In the genomic region with DNA sequence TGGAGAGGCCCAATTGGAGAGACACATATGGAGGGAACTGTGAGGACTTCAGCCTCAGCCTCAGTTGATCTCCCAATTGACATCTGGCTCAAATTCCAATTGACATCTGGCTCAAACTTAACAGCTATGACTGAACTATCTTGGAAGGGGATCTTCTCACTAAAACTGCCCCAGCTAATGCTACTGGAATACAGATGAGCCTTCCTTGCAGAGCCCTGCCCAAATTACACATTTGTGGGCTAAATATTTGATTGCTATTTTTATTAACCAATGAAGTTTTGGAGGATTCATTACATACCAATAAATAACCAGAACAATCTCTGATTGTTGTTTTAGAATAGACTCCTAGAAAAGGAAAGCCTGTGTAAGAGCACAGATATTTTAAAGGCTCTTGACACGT, we compare ENCODE assay signal across 18 cellular contexts.
DNase-seq lines count a peak whose midpoint lies in the region; ATAC-seq and TF ChIP-seq lines count a peak whose summit lies in the region.
"Had no signal": no experiment of that assay in that cellular context is flagged by ENCODE, and none has a peak within 500 bp of the region (broad histone marks: within the 10 kb centered on the region; RNA-seq: fewer than 3 reads in every experiment).

No MANE protein-coding gene starts in this region.

- no peak for TF ChIP-seq RAD21 in SK-N-SH (IDR thresholded peaks at IDR 0.05; ENCODE audit: low read length)

- H3K18ac ChIP-seq in mesendoderm (ENCODE audit: low read length): no peak overlapping the region

- no peak overlapping the region for H3K4me3 Mint-ChIP-seq in GM23338
- H3K4me3 Mint-ChIP-seq: B cell; CD4-positive, alpha-beta T cell; CD8-positive, alpha-beta T cell had no signal

- no peak overlapping the region for H3K23ac ChIP-seq in mesendoderm (ENCODE audit: low read length)

- ATAC-seq in SK-N-SH treated with all-trans-retinoic acid at 6 μM for 48 hours (no peak), GM23338 (no peak), GM19351 (IDR thresholded peaks at IDR 0.05; ENCODE audit: unreplicated experiment) (no peak)
- ATAC-seq: A549; CD8-positive, alpha-beta T cell had no signal

- intact Hi-C loops in testis (cut with DNase I; ENCODE audit: low total_unique reads): no loop called here

- peaks cover 6% of the 10 kb centered on the region; the same call in 1 of the 3 replicates for H3K36me3 Mint-ChIP-seq in GM23338 (ENCODE audit: low read depth)
- H3K36me3 Mint-ChIP-seq: CD8-positive, alpha-beta T cell had no signal

- no peak for TF ChIP-seq EP300 in SK-N-SH (IDR thresholded peaks at IDR 0.05; ENCODE audit: borderline replicate concordance in 1 of 2, low read depth in 1 of 2, low read length in 1 of 2)

- H3K9me3 ChIP-seq in SK-N-SH: no peaks in the 10 kb centered on the region; the same call in 1 of the 2 replicates
- no peaks in the 10 kb centered on the region for H3K9me3 ChIP-seq in testis
- H3K9me3 ChIP-seq: Caco-2 had no signal

- H3K4me2 ChIP-seq in SK-N-SH (no peak overlapping the region), GM23338 (no peak overlapping the region), mesendoderm (ENCODE audit: low read length) (no peak overlapping the region)
- H3K4me2 ChIP-seq: A549; BLaER1 treated with 17β-estradiol and CSF1 and Interleukin-3, amounts not matched to agents 10 nM and 100 nM had no signal

- no peak overlapping the region for H2AK5ac ChIP-seq in mesendoderm (ENCODE audit: low read length)

- no peaks in the 10 kb centered on the region for H3K79me2 ChIP-seq in SK-N-SH (ENCODE audit: insufficient read depth)
- no peaks in the 10 kb centered on the region for H3K79me2 ChIP-seq in GM23338 (replicated peaks; ENCODE audit: insufficient read depth)
- H3K79me2 ChIP-seq in mesendoderm (ENCODE audit: control insufficient read depth, insufficient read depth, low read length): no peaks in the 10 kb centered on the region

- no peak overlapping the region for H2BK5ac ChIP-seq in mesendoderm (ENCODE audit: low read length)

- H3F3A ChIP-seq in SK-N-SH (replicated peaks; ENCODE audit: insufficient read depth) (no peaks in the 10 kb centered on the region), GM23338 (replicated peaks; ENCODE audit: low read depth) (no peaks in the 10 kb centered on the region)

- H3K4me1 ChIP-seq in SK-N-SH (ENCODE audit: control insufficient read depth in 1 of 2, insufficient read depth in 2 of 2, low read depth in 1 of 2, low read length in 1 of 2) (no peaks in the 10 kb centered on the region), GM23338 (ENCODE audit: insufficient read depth) (no peaks in the 10 kb centered on the region), mesendoderm (ENCODE audit: control insufficient read depth, low read depth, low read length) (no peaks in the 10 kb centered on the region), testis (no peaks in the 10 kb centered on the region)
- H3K4me1 ChIP-seq: A549; BLaER1 treated with 17β-estradiol and CSF1 and Interleukin-3, amounts not matched to agents 10 nM and 100 nM; Caco-2 had no signal

- DNase-seq in SK-N-SH (no peak), GM23338 (ENCODE audit: low spot score) (no peak), mesendoderm (peak; percentile 13), testis (no peak)
- DNase-seq: AML-193; Caco-2; Calu3; CD4-positive, alpha-beta T cell; CD8-positive, alpha-beta T cell; DMS79 treated with DMSO at 0.1 percent for 48 hours; GF-D8 had no signal

- H3K9me3 Mint-ChIP-seq in GM23338: no peaks in the 10 kb centered on the region
- H3K9me3 Mint-ChIP-seq: CD4-positive, alpha-beta T cell had no signal

- WGBS in SK-N-SH (ENCODE audit: low lambda C conversion rate): 3% methylated on average over 1 of the region's 1 CpG
- no CpG with 5 or more reads among the region's 1 CpG for WGBS in mesendoderm (ENCODE audit: extremely low coverage, insufficient coverage, low lambda C conversion rate)
- WGBS in testis, 2 donors: 78 to 86% methylated on average over 1 of the region's 1 CpG

- no peak for TF ChIP-seq POLR2A in testis (IDR thresholded peaks at IDR 0.05)

- H3K9ac ChIP-seq in SK-N-SH: no peak overlapping the region
- H3K9ac ChIP-seq in mesendoderm (ENCODE audit: low read length): no peak overlapping the region
- H3K9ac ChIP-seq: BLaER1 treated with 17β-estradiol and CSF1 and Interleukin-3, amounts not matched to agents 10 nM and 100 nM had no signal

- H4K5ac ChIP-seq in mesendoderm (ENCODE audit: low read length): no peak overlapping the region

- no peaks in the 10 kb centered on the region for H3K79me1 ChIP-seq in mesendoderm (ENCODE audit: low read length)

- H3K9me2 ChIP-seq in SK-N-SH (no peaks in the 10 kb centered on the region), GM23338 (ENCODE audit: insufficient read depth) (no peaks in the 10 kb centered on the region)

- H3K56ac ChIP-seq in mesendoderm (ENCODE audit: low read length): no peak overlapping the region

- no peaks in the 10 kb centered on the region for H3K27me3 Mint-ChIP-seq in GM23338 (ENCODE audit: insufficient read depth, low read depth, poor library complexity)
- H3K27me3 Mint-ChIP-seq: B cell; CD4-positive, alpha-beta T cell had no signal

- no peak overlapping the region for H4K8ac ChIP-seq in mesendoderm (ENCODE audit: low read depth, low read length)

- H3K27ac Mint-ChIP-seq in GM23338: no peak overlapping the region
- H3K27ac Mint-ChIP-seq: B cell; CD4-positive, alpha-beta T cell; CD8-positive, alpha-beta T cell had no signal

- H2AFZ ChIP-seq in SK-N-SH (ENCODE audit: low read depth) (no peak overlapping the region), GM23338 (no peak overlapping the region)

- H3K27ac ChIP-seq in SK-N-SH (ENCODE audit: low read depth in 2 of 2, low read length in 1 of 2) (no peak overlapping the region), GM23338 (ENCODE audit: low read depth) (no peak overlapping the region), mesendoderm (ENCODE audit: low read depth, low read length) (no peak overlapping the region), testis (no peak overlapping the region)
- H3K27ac ChIP-seq: 22Rv1; A549; BLaER1 treated with 17β-estradiol and CSF1 and Interleukin-3, amounts not matched to agents 10 nM and 100 nM; C4-2B had no signal

- no peak overlapping the region for H3K4ac ChIP-seq in mesendoderm (ENCODE audit: low read depth, low read length)

- H3K27me3 ChIP-seq in SK-N-SH (ENCODE audit: insufficient read depth) (no peaks in the 10 kb centered on the region), GM23338 (ENCODE audit: insufficient read depth) (no peaks in the 10 kb centered on the region), mesendoderm (ENCODE audit: insufficient read depth, low read length, poor library complexity) (no peaks in the 10 kb centered on the region), testis (no peaks in the 10 kb centered on the region)
- H3K27me3 ChIP-seq: BLaER1 treated with 17β-estradiol and CSF1 and Interleukin-3, amounts not matched to agents 10 nM and 100 nM had no signal

- no peaks in the 10 kb centered on the region for H3K36me3 ChIP-seq in SK-N-SH (replicated peaks in 1 of 2; ENCODE audit: control insufficient read depth in 1 of 2, insufficient read depth in 2 of 2, low read length in 1 of 2)
- H3K36me3 ChIP-seq in GM23338 (ENCODE audit: insufficient read depth): no peaks in the 10 kb centered on the region
- H3K36me3 ChIP-seq in mesendoderm (ENCODE audit: control insufficient read depth, insufficient read depth, low read length): no peaks in the 10 kb centered on the region
- no peaks in the 10 kb centered on the region for H3K36me3 ChIP-seq in testis (ENCODE audit: low read depth, missing control alignments)
- H3K36me3 ChIP-seq: BLaER1 treated with 17β-estradiol and CSF1 and Interleukin-3, amounts not matched to agents 10 nM and 100 nM had no signal

- H3K4me3 ChIP-seq in SK-N-SH (ENCODE audit: low read depth in 2 of 2, low read length in 1 of 2) (no peak overlapping the region), GM23338 (no peak overlapping the region), mesendoderm (ENCODE audit: low read length) (no peak overlapping the region), testis (no peak overlapping the region)
- H3K4me3 ChIP-seq: A549; BLaER1 treated with 17β-estradiol and CSF1 and Interleukin-3, amounts not matched to agents 10 nM and 100 nM had no signal

- no peak overlapping the region for H2BK120ac ChIP-seq in mesendoderm (ENCODE audit: low read depth, low read length)

- CTCF ChIA-PET in SK-N-SH (lab: Yijun Ruan, JAX): interaction anchor here (1.0 kb wide), 1 partner anchor 55 kb away, joined by 3 read pairs; no protein-coding TSS in a partner anchor

- H4K20me1 ChIP-seq in SK-N-SH (ENCODE audit: insufficient read depth) (no peaks in the 10 kb centered on the region), GM23338 (replicated peaks; ENCODE audit: insufficient read depth) (no peaks in the 10 kb centered on the region)
- H4K20me1 ChIP-seq: BLaER1 treated with 17β-estradiol and CSF1 and Interleukin-3, amounts not matched to agents 10 nM and 100 nM had no signal

- H3K4me1 Mint-ChIP-seq in GM23338: no peaks in the 10 kb centered on the region
- H3K4me1 Mint-ChIP-seq: B cell had no signal

- no peak for TF ChIP-seq CTCF in SK-N-SH (IDR thresholded peaks at IDR 0.05)
- no peak for TF ChIP-seq CTCF in GM23338 (conservative IDR thresholded peaks at IDR 0.05; ENCODE audit: low read depth in 2 of 2)
- TF ChIP-seq CTCF in testis (IDR thresholded peaks at IDR 0.05): no peak

- POLR2A ChIA-PET in SK-N-SH (lab: Yijun Ruan, JAX): no interaction called here

- no peak overlapping the region for H2BK15ac ChIP-seq in mesendoderm (replicated peaks; ENCODE audit: low read depth)

TF ChIP-seq in SK-N-SH treated with all-trans-retinoic acid at 6 μM for 48 hours, 23 proteins besides CTCF, POLR2A, EP300 and RAD21 (continues in another document):
- TF ChIP-seq ZNF565 (CRISPR knock-in tag; conservative IDR thresholded peaks at IDR 0.05; ENCODE audit: low read depth): 0 out of 2 replicates have a peak, but pooled peaks have one; percentile 44

TF ChIP-seq in SK-N-SH, 30 proteins besides CTCF, POLR2A, EP300 and RAD21 (continues in another document):
- no peak for TF ChIP-seq TAF1 (IDR thresholded peaks at IDR 0.05; ENCODE audit: borderline replicate concordance, low read depth, low read length)

TF ChIP-seq in GM23338, 12 proteins besides CTCF, POLR2A, EP300 and RAD21:
- TF ChIP-seq STAT1 (IDR thresholded peaks at IDR 0.05; ENCODE audit: unreplicated experiment) (no peak), ZNF331 (CRISPR knock-in tag; IDR thresholded peaks at IDR 0.05; ENCODE audit: low read depth) (peak; percentile 85)
